In the genomic region with DNA sequence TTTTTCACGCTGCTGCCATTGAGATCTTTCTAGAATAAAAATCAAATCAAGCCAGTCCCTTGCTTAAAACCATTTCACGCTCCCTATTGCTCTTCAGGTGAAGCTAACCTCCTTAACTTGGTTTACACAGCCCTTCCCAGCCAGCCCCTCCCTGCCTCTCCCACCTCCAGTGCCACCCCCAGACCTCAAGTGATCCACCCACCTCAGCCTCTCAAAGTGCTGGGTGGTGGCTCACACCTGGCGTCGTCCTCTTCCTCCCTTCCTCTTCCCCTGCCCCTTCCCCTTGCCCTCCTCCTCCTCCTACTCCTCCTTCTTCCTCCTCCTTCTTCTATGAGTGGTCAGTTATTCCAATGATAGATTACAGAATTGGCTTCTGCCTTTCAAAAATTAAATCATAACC, we compare ENCODE assay signal across 19 cellular contexts. TPM values are rescaled to one million over a fixed set of nuclear protein-coding genes. Genes with fewer than 3 reads are reported as not detected.
DNase-seq lines count a peak whose midpoint lies in the region; TF ChIP-seq lines count a peak whose summit lies in the region.
"Had no signal": no experiment of that assay in that cellular context is flagged by ENCODE, and none has a peak within 500 bp of the region (broad histone marks: within the 10 kb centered on the region; RNA-seq: fewer than 3 reads in every experiment).

No MANE protein-coding gene starts in this region.

- H2BK120ac ChIP-seq in trophoblast cell (ENCODE audit: insufficient read depth, low read length, poor library complexity): peak overlapping the region; percentile 37

- peak overlapping the region; percentile 66 for H4K91ac ChIP-seq in trophoblast cell (ENCODE audit: low read depth, low read length)

- CTCF ChIA-PET in HEK293 (lab: Yijun Ruan, JAX): interaction anchor here (0.8 to 6.1 kb wide), 2 partner anchors 27 to 177 kb away, joined by 5 to 69 read pairs; no protein-coding TSS in a partner anchor

- peak overlapping the region; percentile 41 for H2BK12ac ChIP-seq in trophoblast cell (ENCODE audit: low read length)

- TF ChIP-seq CTCF in HEK293 (tag by site-specific recombination; IDR thresholded peaks at IDR 0.05) (no peak), chondrocyte (IDR thresholded peaks at IDR 0.05) (no peak), esophagus muscularis mucosa (IDR thresholded peaks at IDR 0.05) (no peak)

- intact Hi-C loops in esophagus muscularis mucosa (cut with DNase I): no loop called here

- H3K36me3 ChIP-seq in HEK293 (ENCODE audit: control insufficient read depth in 2 of 2, insufficient read depth in 1 of 2, low read length in 2 of 2) (no peaks in the 10 kb centered on the region), trophoblast cell (ENCODE audit: control insufficient read depth in 1 of 2, insufficient read depth in 2 of 2, low read length in 2 of 2) (no peaks in the 10 kb centered on the region), esophagus muscularis mucosa (no peaks in the 10 kb centered on the region)
- H3K36me3 ChIP-seq: BE2C, HAP-1 had no signal

- H3K27ac Mint-ChIP-seq in chondrocyte (ENCODE audit: unreplicated experiment): no peak overlapping the region
- H3K27ac Mint-ChIP-seq: CD4-positive, CD25-positive, alpha-beta regulatory T cell; HFFc6 had no signal

- H3K27me3 ChIP-seq in trophoblast cell (ENCODE audit: insufficient read depth, low read length): no peaks in the 10 kb centered on the region
- H3K27me3 ChIP-seq in esophagus muscularis mucosa: no peaks in the 10 kb centered on the region

- TF ChIP-seq POLR2A in esophagus muscularis mucosa (IDR thresholded peaks at IDR 0.05; ENCODE audit: low read depth): no peak

- H2AFZ ChIP-seq in trophoblast cell (ENCODE audit: insufficient read depth, low read length, poor library complexity): no peak overlapping the region
- H2AFZ ChIP-seq: GM23248 had no signal

- H3K79me1 ChIP-seq in trophoblast cell (ENCODE audit: low read length): peaks cover 6% of the 10 kb centered on the region

- peaks cover 2% of the 10 kb centered on the region for H3K79me2 ChIP-seq in trophoblast cell (ENCODE audit: control insufficient read depth, insufficient read depth, low read length, poor library complexity)

- no peaks in the 10 kb centered on the region for H3K36me3 Mint-ChIP-seq in chondrocyte (ENCODE audit: low read depth)
- H3K36me3 Mint-ChIP-seq: CD4-positive, CD25-positive, alpha-beta regulatory T cell; CD8-positive, alpha-beta memory T cell had no signal

- no CpG with 5 or more reads among the region's 4 CpGs for WGBS in trophoblast cell (ENCODE audit: extremely low coverage, insufficient coverage, insufficient read length)
- 78% methylated on average over 4 of the region's 4 CpGs for WGBS in esophagus muscularis mucosa

- DNase-seq in chondrocyte (ENCODE audit: low spot score) (peak; percentile 30), trophoblast cell (no peak), esophagus muscularis mucosa (ENCODE audit: extremely low spot score) (no peak), NCI-H2107 (lab: John Stamatoyannopoulos, UW) (no peak), HuH-7.5 (ENCODE audit: low spot score) (no peak)
- DNase-seq: ACHN; BE2C; C1 segment of cervical spinal cord; CD4-positive, CD25-positive, alpha-beta regulatory T cell; CD8-positive, alpha-beta memory T cell; COR-L47; GM23248; HFFc6; KBM-7 had no signal

- peaks cover 3% of the 10 kb centered on the region for H3K9me3 Mint-ChIP-seq in chondrocyte (ENCODE audit: low read depth)
- H3K9me3 Mint-ChIP-seq: CD8-positive, alpha-beta memory T cell; HFFc6 had no signal

- H3K9me3 ChIP-seq in HEK293 (ENCODE audit: control insufficient read depth, insufficient read depth, low read depth, low read length) (no peaks in the 10 kb centered on the region), trophoblast cell (ENCODE audit: insufficient read depth, low read depth, low read length) (no peaks in the 10 kb centered on the region), esophagus muscularis mucosa (no peaks in the 10 kb centered on the region)
- H3K9me3 ChIP-seq: BE2C had no signal

- no peak overlapping the region for H4K8ac ChIP-seq in trophoblast cell (ENCODE audit: low read depth, low read length)

- H3K23ac ChIP-seq in trophoblast cell (ENCODE audit: low read length): no peak overlapping the region

- no peaks in the 10 kb centered on the region for H3K4me1 Mint-ChIP-seq in chondrocyte (ENCODE audit: low read depth)
- H3K4me1 Mint-ChIP-seq: CD4-positive, CD25-positive, alpha-beta regulatory T cell; CD8-positive, alpha-beta memory T cell; IgD-negative memory B cell had no signal

- H3K4ac ChIP-seq in trophoblast cell (ENCODE audit: low read depth, low read length): no peak overlapping the region

- no peak overlapping the region for H2BK5ac ChIP-seq in trophoblast cell (ENCODE audit: low read depth, low read length, poor library complexity)

- no peak for TF ChIP-seq EP300 in esophagus muscularis mucosa (IDR thresholded peaks at IDR 0.05)

- no peak overlapping the region for H4K12ac ChIP-seq in trophoblast cell (ENCODE audit: low read depth, low read length)

- POLR2A ChIA-PET in HEK293 (lab: Yijun Ruan, JAX): no interaction called here

- no peak overlapping the region for H3K9ac ChIP-seq in trophoblast cell (ENCODE audit: low read length)
- H3K9ac ChIP-seq: GM23248 had no signal

- H3K27ac ChIP-seq in HEK293 (ENCODE audit: extremely low read depth, low read depth, low read length) (no peak overlapping the region), trophoblast cell (ENCODE audit: low read depth, low read length) (no peak overlapping the region), esophagus muscularis mucosa (replicated peaks in 1 of 4) (no peak overlapping the region)
- H3K27ac ChIP-seq: GM23248 had no signal

- H3K14ac ChIP-seq in trophoblast cell (ENCODE audit: low read length): peak overlapping the region; percentile 26

- H3K27me3 Mint-ChIP-seq in chondrocyte (ENCODE audit: low read depth): peaks cover 4% of the 10 kb centered on the region
- H3K27me3 Mint-ChIP-seq: CD4-positive, CD25-positive, alpha-beta regulatory T cell had no signal

- H3K4me3 ChIP-seq in HEK293 (ENCODE audit: low read depth, low read length): no peak overlapping the region
- no peak overlapping the region for H3K4me3 ChIP-seq in trophoblast cell (ENCODE audit: low read depth, low read length)
- no peak overlapping the region for H3K4me3 ChIP-seq in esophagus muscularis mucosa
- H3K4me3 ChIP-seq: GM23248, HAP-1 had no signal

- no peak overlapping the region for H3K4me3 Mint-ChIP-seq in chondrocyte (ENCODE audit: unreplicated experiment)
- H3K4me3 Mint-ChIP-seq: CD4-positive, CD25-positive, alpha-beta regulatory T cell; CD8-positive, alpha-beta memory T cell; HFFc6; IgD-negative memory B cell had no signal

- H3K4me1 ChIP-seq in HEK293 (ENCODE audit: control insufficient read depth, insufficient read depth, low read length): no peaks in the 10 kb centered on the region
- H3K4me1 ChIP-seq in trophoblast cell (ENCODE audit: control insufficient read depth in 1 of 2, insufficient read depth in 2 of 2, low read length in 2 of 2): peaks cover 8 to 11% of the 10 kb centered on the region in 2 experiments
- H3K4me1 ChIP-seq in esophagus muscularis mucosa: no peaks in the 10 kb centered on the region
- H3K4me1 ChIP-seq: BE2C had no signal

- no peak overlapping the region for H3K18ac ChIP-seq in trophoblast cell (ENCODE audit: low read length)

- no peak overlapping the region for H3K4me2 ChIP-seq in trophoblast cell (ENCODE audit: low read length)

- H2AK5ac ChIP-seq in trophoblast cell (ENCODE audit: low read length): peak overlapping the region; percentile 91

TF ChIP-seq in HEK293, 187 proteins besides CTCF, POLR2A, EP300 and RAD21:
- TF ChIP-seq ZEB2 (tag by site-specific recombination; IDR thresholded peaks at IDR 0.05): no peak
- TF ChIP-seq EGR2 (tag by site-specific recombination; IDR thresholded peaks at IDR 0.05; ENCODE audit: low read depth): peak; percentile 96
- TF ChIP-seq ZFHX2 (tag by site-specific recombination; conservative IDR thresholded peaks at IDR 0.05): peak; percentile 78
- no peak for TF ChIP-seq YY1 (tag by site-specific recombination; IDR thresholded peaks at IDR 0.05)
- no peak for TF ChIP-seq ZNF239 (tag by site-specific recombination; IDR thresholded peaks at IDR 0.05)
- peak; percentile 83 for TF ChIP-seq KLF1 (tag by site-specific recombination; IDR thresholded peaks at IDR 0.05)
- TF ChIP-seq, protein P1, sequence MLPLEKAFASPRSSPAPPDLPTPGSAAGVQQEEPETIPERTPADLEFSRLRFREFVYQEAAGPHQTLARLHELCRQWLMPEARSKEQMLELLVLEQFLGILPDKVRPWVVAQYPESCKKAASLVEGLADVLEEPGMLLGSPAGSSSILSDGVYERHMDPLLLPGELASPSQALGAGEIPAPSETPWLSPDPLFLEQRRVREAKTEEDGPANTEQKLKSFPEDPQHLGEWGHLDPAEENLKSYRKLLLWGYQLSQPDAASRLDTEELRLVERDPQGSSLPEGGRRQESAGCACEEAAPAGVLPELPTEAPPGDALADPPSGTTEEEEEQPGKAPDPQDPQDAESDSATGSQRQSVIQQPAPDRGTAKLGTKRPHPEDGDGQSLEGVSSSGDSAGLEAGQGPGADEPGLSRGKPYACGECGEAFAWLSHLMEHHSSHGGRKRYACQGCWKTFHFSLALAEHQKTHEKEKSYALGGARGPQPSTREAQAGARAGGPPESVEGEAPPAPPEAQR (tag by site-specific recombination; IDR thresholded peaks at IDR 0.05): no peak
- TF ChIP-seq SALL2 (tag by site-specific recombination; IDR thresholded peaks at IDR 0.05; ENCODE audit: borderline replicate concordance): no peak
TF ChIP-seq in HEK293: peak in this region for 3.

RNA-seq across cellular contexts. Expression of a gene that starts 42.9 kb away (rescaled TPM):
- total RNA-seq in chondrocyte (not detected in 3 replicates), esophagus muscularis mucosa (under 1 TPM in 1 of 4 donors, not detected in 3; 0.52 TPM)
- polyA plus RNA-seq in trophoblast cell (2013): 0.45 and 0.67 TPM in 2 replicates
- total RNA-seq: GM23248, H4, HT1080 had no signal
- polyA plus RNA-seq: GM23248 had no signal

RNA-seq across cellular contexts. Expression of a gene that starts 51.4 kb away (rescaled TPM):
- total RNA-seq in chondrocyte (0.55 to 0.58 TPM in 2 of 3 replicates, not detected in the other), esophagus muscularis mucosa (under 1 TPM in 1 of 4 donors, not detected in 3; 0.50 TPM)
- 0.15 and 0.47 TPM in 2 replicates for polyA plus RNA-seq in trophoblast cell (2013)
- total RNA-seq: GM23248, H4, HT1080 had no signal
- polyA plus RNA-seq: GM23248, IgD-negative memory B cell had no signal

RNA-seq across cellular contexts. Expression of a gene that starts 53.1 kb away (rescaled TPM):
- total RNA-seq in chondrocyte (4.8 to 36.2 TPM (median 5.2 TPM) in 3 replicates), esophagus muscularis mucosa (1 to 10 TPM; 1.9 to 3.4 (median 2.4) TPM)
- polyA plus RNA-seq in trophoblast cell (2013): 278 and 294 TPM in 2 replicates
- total RNA-seq: CD4-positive, CD25-positive, alpha-beta regulatory T cell; CD8-positive, alpha-beta memory T cell had no signal
- polyA plus RNA-seq: CD4-positive, CD25-positive, alpha-beta regulatory T cell; CD8-positive, alpha-beta memory T cell; IgD-negative memory B cell had no signal
